Comparison of ENCODE assay signal across 1 cellular context in genomic region chr4:53994382-53994781, GRCh38.
TF ChIP-seq lines count a peak whose summit lies in the region.

No MANE protein-coding gene starts in this region.

TF ChIP-seq in endothelial cell of umbilical vein, 7 proteins besides CTCF, POLR2A, EP300 and RAD21:
- TF ChIP-seq FOS (IDR thresholded peaks at IDR 0.05; ENCODE audit: borderline replicate concordance, insufficient read depth, low read length) (peak; percentile 51), MYC (IDR thresholded peaks at IDR 0.05; ENCODE audit: low read depth, low read length) (no peak), JUN (IDR thresholded peaks at IDR 0.05; ENCODE audit: borderline replicate concordance, insufficient read depth, insufficient read length, low read depth) (peak; percentile 64), GATA2 (IDR thresholded peaks at IDR 0.05; ENCODE audit: insufficient read depth, insufficient read length, low read depth, low read length) (no peak), POLR2AphosphoS5 (IDR thresholded peaks at IDR 0.05; ENCODE audit: insufficient read depth, low read depth, low read length) (peak; percentile 38)
TF ChIP-seq in endothelial cell of umbilical vein: peak in this region for 3.
